ENCODE assay signal across 16 cellular contexts in the genomic region with DNA sequence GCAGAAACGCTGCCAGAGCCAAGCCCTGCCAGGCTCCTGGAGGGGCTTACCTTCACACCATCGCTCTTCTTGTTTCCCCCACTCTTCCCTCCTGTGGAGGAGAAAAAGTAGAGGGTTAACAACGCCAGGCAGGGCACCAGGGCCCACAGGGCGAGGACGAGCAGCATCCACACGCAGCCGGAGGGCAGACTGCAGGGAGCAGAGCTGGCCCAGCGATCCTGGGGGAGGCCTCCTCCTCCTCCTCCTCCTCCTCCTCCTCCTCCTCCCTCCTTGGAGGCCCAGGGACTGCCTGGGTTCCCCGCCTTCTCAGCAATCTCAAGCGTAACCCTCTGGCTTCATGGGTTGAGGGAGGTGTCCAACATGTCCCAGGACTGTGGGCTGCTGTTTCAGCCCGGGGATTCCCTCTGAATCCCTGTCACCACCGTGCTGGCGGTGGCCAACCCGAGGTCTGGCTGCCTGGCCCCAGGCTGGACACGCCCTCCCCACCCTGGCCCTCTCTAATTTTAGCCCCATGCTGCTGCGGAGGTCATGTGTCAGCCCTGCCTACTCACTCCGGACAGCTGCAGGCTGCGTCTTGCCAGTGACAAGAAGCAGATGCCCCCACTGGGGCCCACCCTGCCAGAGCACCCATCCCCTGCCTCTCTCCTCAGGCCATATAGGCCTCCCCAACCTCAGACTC. TPM values are rescaled to one million over a fixed set of nuclear protein-coding genes. Genes with fewer than 3 reads are reported as not detected.
A peak's percentile ranks its signal among the peaks of the same experiment; 100 is the strongest.
DNase-seq lines count a peak whose midpoint lies in the region; ATAC-seq and TF ChIP-seq lines count a peak whose summit lies in the region.
"Had no signal": no experiment of that assay in that cellular context is flagged by ENCODE, and none has a peak within 500 bp of the region (broad histone marks: within the 10 kb centered on the region; RNA-seq: fewer than 3 reads in every experiment).

No MANE protein-coding gene starts in this region.

- TF ChIP-seq POLR2A in testis (IDR thresholded peaks at IDR 0.05): no peak

- H3K27me3 ChIP-seq in RWPE2 (ENCODE audit: insufficient read depth, poor library complexity, severe bottlenecking) (no peaks in the 10 kb centered on the region), left lung (peaks cover 0 to 11% of the 10 kb centered on the region in 2 donors), testis (no peaks in the 10 kb centered on the region)
- H3K27me3 ChIP-seq: stomach had no signal

- ATAC-seq in RWPE2 (ENCODE audit: low read depth) (no peak; the same call in 2 of the 3 replicates), left lung (peak; percentile 34)
- ATAC-seq: left colon had no signal

- TF ChIP-seq CTCF in RWPE2 (IDR thresholded peaks at IDR 0.05; ENCODE audit: poor library complexity, severe bottlenecking): no peak
- TF ChIP-seq CTCF in left lung (IDR thresholded peaks at IDR 0.05): no peak
- no peak for TF ChIP-seq CTCF in testis (IDR thresholded peaks at IDR 0.05)

- DNase-seq in RWPE2 (ENCODE audit: low spot score) (peak; percentile 65), fibroblast of gingiva (ENCODE audit: low read depth) (peak; percentile 26), left lung (peak in 1 of 2 donors; percentile 62), testis (peak; percentile 23), NCI-H1694 (lab: John Stamatoyannopoulos, UW) (no peak), SIG-M5 treated with dmso at 0.1 percent for 504 hours (lab: John Stamatoyannopoulos, UW; ENCODE audit: unreplicated experiment) (no peak), DMS114 treated with DMSO at 0.1 percent for 48 hours (lab: John Stamatoyannopoulos, UW; ENCODE audit: unreplicated experiment) (no peak)
- DNase-seq in activated CD4-positive, alpha-beta T cell treated with anti-CD3 and anti-CD28 coated beads, Interleukin-2, amount 50 U/mL, for 4 hours: no peak
- DNase-seq: activated naive CD4-positive, alpha-beta T cell treated with anti-CD3 and anti-CD28 coated beads, Interleukin-2, amount 10 ng/mL, durations not matched to agents 7 days and 5 days; cortex of kidney; OCI-M1; stimulated activated CD4-positive, alpha-beta T cell treated with anti-CD3 and anti-CD28 coated beads, Interleukin-4, amount 100 ng/mL, for 24 hours; stomach had no signal

- H3K27ac ChIP-seq in RWPE2 (ENCODE audit: poor library complexity, severe bottlenecking) (no peak overlapping the region), left lung (no peak overlapping the region), testis (no peak overlapping the region)

- H3K4me3 ChIP-seq in RWPE2 (ENCODE audit: severe bottlenecking) (no peak overlapping the region), left lung (no peak overlapping the region), testis (no peak overlapping the region)

- WGBS in testis, 2 donors: 61 to 63% methylated on average over 9 to 18 of the region's 18 CpGs

- H3K9me3 ChIP-seq in RWPE2 (ENCODE audit: severe bottlenecking) (no peaks in the 10 kb centered on the region), left lung (no peaks in the 10 kb centered on the region), testis (no peaks in the 10 kb centered on the region)
- H3K9me3 ChIP-seq: stomach had no signal

- intact Hi-C loops in left lung (cut with DNase I) (no loop called here), testis (cut with DNase I; ENCODE audit: low total_unique reads) (no loop called here)

- H3K4me1 ChIP-seq in RWPE2 (ENCODE audit: insufficient read depth, poor library complexity, severe bottlenecking) (no peaks in the 10 kb centered on the region), left lung (no peaks in the 10 kb centered on the region), testis (peaks cover 5% of the 10 kb centered on the region)

- H3K36me3 ChIP-seq in RWPE2 (ENCODE audit: low read depth) (no peaks in the 10 kb centered on the region), left lung (no peaks in the 10 kb centered on the region), testis (ENCODE audit: low read depth, missing control alignments) (no peaks in the 10 kb centered on the region)
- H3K36me3 ChIP-seq: stomach had no signal

RNA-seq across cellular contexts. Expression of gene CAMK2A, which starts 44.3 kb away (rescaled TPM):
- total RNA-seq in left lung (1 to 10 TPM in 1 of 2 donors, under 1 TPM in 1; 0.64 to 1.2 TPM), testis (under 1 TPM; 0.24 to 0.25 TPM)
- 0.70 TPM for polyA plus RNA-seq in testis (ENCODE audit: insufficient read depth, low read depth, low replicate concordance)
- total RNA-seq: activated CD8-positive, alpha-beta memory T cell treated with anti-CD3 and anti-CD28 coated beads for 36 hours; T-helper 2 cell treated with Interferon-gamma antibody and Interleukin-4, amounts not matched to agents 100 ng/mL and 5 ng/mL, for 36 hours had no signal

RNA-seq across cellular contexts. Expression of gene SLC6A7, which starts 55.4 kb away (rescaled TPM):
- total RNA-seq in left lung (not detected), testis (under 1 TPM in 1 of 2 donors, not detected in 1; 0.12 TPM)
- polyA plus RNA-seq in testis (ENCODE audit: insufficient read depth, low read depth, low replicate concordance): not detected
- total RNA-seq: activated CD8-positive, alpha-beta memory T cell treated with anti-CD3 and anti-CD28 coated beads for 36 hours; T-helper 2 cell treated with Interferon-gamma antibody and Interleukin-4, amounts not matched to agents 100 ng/mL and 5 ng/mL, for 36 hours had no signal
- polyA plus RNA-seq: stomach had no signal

RNA-seq across cellular contexts. Expression of gene ARSI, which starts 57.5 kb away (rescaled TPM):
- total RNA-seq in left lung: 1 to 10 TPM; 6.6 to 7.5 TPM
- total RNA-seq in testis: under 1 TPM; 0.79 to 0.93 TPM
- 0.92 TPM for polyA plus RNA-seq in testis (ENCODE audit: insufficient read depth, low read depth, low replicate concordance)
- total RNA-seq: activated CD8-positive, alpha-beta memory T cell treated with anti-CD3 and anti-CD28 coated beads for 36 hours; T-helper 2 cell treated with Interferon-gamma antibody and Interleukin-4, amounts not matched to agents 100 ng/mL and 5 ng/mL, for 36 hours had no signal

Comparison
In these comparisons a context has a peak if more than half of its experiments do, and no peak if none do; other contexts are left out.
1. DNase-seq: peak in RWPE2 (single experiment), fibroblast of gingiva (single experiment) and testis (single experiment); none in NCI-H1694 (single experiment), SIG-M5 treated with dmso at 0.1 percent for 504 hours (single experiment), activated CD4-positive, alpha-beta T cell treated with anti-CD3 and anti-CD28 coated beads, Interleukin-2, amount 50 U/mL, for 4 hours (0 of 2) and DMS114 treated with DMSO at 0.1 percent for 48 hours (single experiment).